ENCODE assay signal across 23 cellular contexts in the genomic region with DNA sequence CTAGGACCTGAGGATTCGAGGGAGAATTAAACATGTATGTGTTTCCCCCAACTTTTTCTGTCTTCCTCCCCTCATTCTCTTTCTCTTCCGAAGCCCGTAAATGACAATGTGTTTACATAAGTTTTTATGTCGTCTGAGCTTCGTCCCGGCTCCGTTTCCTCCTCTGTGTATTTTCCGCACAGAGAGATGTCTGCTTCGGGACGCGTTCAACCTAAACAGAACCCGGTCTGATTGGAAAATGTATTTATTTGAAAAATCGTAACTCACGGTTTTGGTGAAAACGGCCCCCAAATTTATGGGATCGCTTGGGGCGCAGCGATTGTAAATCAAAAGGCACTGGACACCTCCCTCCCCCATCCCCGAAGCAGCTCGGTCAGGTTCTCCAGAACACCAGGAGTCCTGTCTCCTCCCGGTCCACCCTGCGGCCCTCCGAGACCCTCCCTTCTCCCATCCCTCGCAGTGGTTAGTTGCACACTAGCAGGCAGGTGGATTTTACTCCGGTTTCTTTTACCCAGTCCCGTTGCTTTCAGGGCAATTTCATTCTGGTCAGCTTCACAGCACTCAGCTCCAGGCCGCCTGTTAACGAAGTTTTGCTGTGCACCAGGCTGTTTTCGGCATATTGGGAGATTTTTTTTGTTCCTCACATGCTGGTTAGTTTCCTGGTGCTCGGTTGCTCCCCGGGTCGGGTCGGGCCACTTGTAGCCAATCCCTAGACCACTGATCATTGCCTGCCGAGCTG. TPM values are rescaled to one million over a fixed set of nuclear protein-coding genes. Genes with fewer than 3 reads are reported as not detected.
DNase-seq lines count a peak whose midpoint lies in the region; TF ChIP-seq lines count a peak whose summit lies in the region.
"Had no signal": no experiment of that assay in that cellular context is flagged by ENCODE, and none has a peak within 500 bp of the region (broad histone marks: within the 10 kb centered on the region; RNA-seq: fewer than 3 reads in every experiment).

No MANE protein-coding gene starts in this region.

- H4K20me1 ChIP-seq in hepatocyte (ENCODE audit: insufficient read depth, poor library complexity, severe bottlenecking) (no peaks in the 10 kb centered on the region), neural cell (ENCODE audit: insufficient read depth) (no peaks in the 10 kb centered on the region), osteoblast (ENCODE audit: insufficient read depth, low read length) (peaks cover 3% of the 10 kb centered on the region)

- POLR2A ChIA-PET in CD8-positive, alpha-beta memory T cell (lab: Charles Lee), result no interaction called here

- 8% methylated on average over 33 of the region's 34 CpGs for WGBS in hepatocyte (ENCODE audit: low lambda C conversion rate, missing lambda C conversion rate)
- WGBS in stomach, 5 donors, result 6 to 12% (median 8%) methylated on average over 34 of the region's 34 CpGs

- H3K9me3 Mint-ChIP-seq in CD8-positive, alpha-beta memory T cell, result peaks cover 0 to 2% (median 0%) of the 10 kb centered on the region in 5 donors

- CTCF ChIA-PET in CD8-positive, alpha-beta memory T cell (lab: Charles Lee), result interaction anchor here (0.5 to 1.5 kb wide), 3 partner anchors 15 to 81 kb away, joined by 3 to 6 read pairs (median 4); no protein-coding TSS in a partner anchor

- H3K27me3 Mint-ChIP-seq in CD8-positive, alpha-beta memory T cell, result peaks cover 82 to 90% of the 10 kb centered on the region in 2 donors

- no peaks in the 10 kb centered on the region for H3F3A ChIP-seq in neural cell (ENCODE audit: insufficient read depth, low read length, poor library complexity, severe bottlenecking)

- TF ChIP-seq POLR2A in stomach (IDR thresholded peaks at IDR 0.05), result no peak

- TF ChIP-seq EP300 in neural cell (conservative IDR thresholded peaks at IDR 0.05; ENCODE audit: poor library complexity, severe bottlenecking) (no peak), stomach (IDR thresholded peaks at IDR 0.05) (no peak)

- no peak for DNase-seq in CD8-positive, alpha-beta memory T cell
- DNase-seq in hepatocyte (ENCODE audit: low spot score) (no peak), mucosa of gallbladder (ENCODE audit: low spot score) (no peak), osteoblast (ENCODE audit: insufficient read length, low spot score, missing footprints) (no peak), stomach (no peak)
- no peak for DNase-seq in activated CD4-positive, CD25-positive, alpha-beta regulatory T cell (lab: John Stamatoyannopoulos, UW)
- DNase-seq: Calu3; esophagus squamous epithelium; kidney glomerular epithelial cell; NCI-H1694; NCI-H446 treated with DMSO at 0.1 percent for 48 hours; stimulated activated CD4-positive, alpha-beta T cell treated with anti-CD3 and anti-CD28 coated beads, Interleukin-15, amount 100 ng/mL, for 24 hours had no signal

- peak overlapping the region in 4 of 7 donors; percentile 2 to 59 (median 22) for H3K4me3 Mint-ChIP-seq in CD8-positive, alpha-beta memory T cell

- peaks cover 18 to 36% (median 29%) of the 10 kb centered on the region in 3 donors for H3K4me1 Mint-ChIP-seq in CD8-positive, alpha-beta memory T cell

- intact Hi-C loops in stomach (cut with DNase I; ENCODE audit: low total_unique reads), result no loop called here

- H3K4me1 ChIP-seq in CD8-positive, alpha-beta memory T cell (ENCODE audit: insufficient read depth, low read length), result no peaks in the 10 kb centered on the region
- H3K4me1 ChIP-seq in HUES6 (ENCODE audit: control insufficient read depth, insufficient read depth, low read length), result peaks cover 80% of the 10 kb centered on the region
- peaks cover 54% of the 10 kb centered on the region for H3K4me1 ChIP-seq in hepatocyte (ENCODE audit: insufficient read depth)
- no peaks in the 10 kb centered on the region for H3K4me1 ChIP-seq in osteoblast (ENCODE audit: insufficient read depth, low read length)
- peaks cover 5 to 37% (median 22%) of the 10 kb centered on the region in 4 donors for H3K4me1 ChIP-seq in stomach

- H3K4me3 ChIP-seq in CD8-positive, alpha-beta memory T cell (ENCODE audit: low read length), result no peak overlapping the region
- H3K4me3 ChIP-seq in HUES6 (ENCODE audit: low read depth, low read length) (peak overlapping the region; percentile 68), hepatocyte (no peak overlapping the region), neural cell (ENCODE audit: low read length) (no peak overlapping the region), osteoblast (ENCODE audit: insufficient read depth, low read length) (no peak overlapping the region), stomach (no peak overlapping the region)
- H3K4me3 ChIP-seq: cardiac muscle cell, esophagus squamous epithelium, SJSA1 had no signal

- H3K27me3 ChIP-seq in CD8-positive, alpha-beta memory T cell (ENCODE audit: insufficient read depth, low read length, poor library complexity, severe bottlenecking), result peaks cover 72% of the 10 kb centered on the region
- H3K27me3 ChIP-seq in HUES6 (ENCODE audit: control insufficient read depth, insufficient read depth, low read length) (peaks cover 98% of the 10 kb centered on the region), hepatocyte (peaks cover 90% of the 10 kb centered on the region), neural cell (ENCODE audit: insufficient read depth, low read depth, low read length) (peaks cover 98% of the 10 kb centered on the region), osteoblast (ENCODE audit: insufficient read depth, low read length) (peaks cover 95% of the 10 kb centered on the region), stomach (peaks cover 33 to 100% (median 95%) of the 10 kb centered on the region in 3 donors)

- H3K4me2 ChIP-seq in hepatocyte (peak overlapping the region; percentile 66), neural cell (ENCODE audit: low read length) (no peak overlapping the region), osteoblast (ENCODE audit: insufficient read depth, low read length) (no peak overlapping the region)

- H3K9ac ChIP-seq in HUES6 (ENCODE audit: low read length) (peak overlapping the region; percentile 67), neural cell (ENCODE audit: low read length) (no peak overlapping the region)

- H3K36me3 Mint-ChIP-seq in CD8-positive, alpha-beta memory T cell, result no peaks in the 10 kb centered on the region

- H3K36me3 ChIP-seq in CD8-positive, alpha-beta memory T cell (ENCODE audit: insufficient read depth, low read length), result no peaks in the 10 kb centered on the region
- no peaks in the 10 kb centered on the region for H3K36me3 ChIP-seq in HUES6 (ENCODE audit: control insufficient read depth, insufficient read depth, low read length)
- H3K36me3 ChIP-seq in hepatocyte (replicated peaks; ENCODE audit: insufficient read depth, low read depth), result no peaks in the 10 kb centered on the region
- no peaks in the 10 kb centered on the region for H3K36me3 ChIP-seq in neural cell (ENCODE audit: insufficient read depth, low read length)
- H3K36me3 ChIP-seq in osteoblast (ENCODE audit: insufficient read depth, low read length), result no peaks in the 10 kb centered on the region
- H3K36me3 ChIP-seq in stomach, result no peaks in the 10 kb centered on the region
- H3K36me3 ChIP-seq: cardiac muscle cell, esophagus squamous epithelium, SJSA1 had no signal

- H3K27ac Mint-ChIP-seq in CD8-positive, alpha-beta memory T cell, result peak overlapping the region in 1 of 8 donors; percentile 25

- H3K79me2 ChIP-seq in hepatocyte (no peaks in the 10 kb centered on the region), neural cell (replicated peaks; ENCODE audit: insufficient read depth, low read length) (no peaks in the 10 kb centered on the region), osteoblast (ENCODE audit: insufficient read depth, low read length) (no peaks in the 10 kb centered on the region)

- H3K9me2 ChIP-seq in hepatocyte (replicated peaks; ENCODE audit: insufficient read depth) (no peaks in the 10 kb centered on the region), neural cell (ENCODE audit: insufficient read depth, low read length) (no peaks in the 10 kb centered on the region)

- no peak for TF ChIP-seq RAD21 in neural cell (conservative IDR thresholded peaks at IDR 0.05)

- H3K27ac ChIP-seq in CD8-positive, alpha-beta memory T cell (ENCODE audit: low read depth, low read length), result no peak overlapping the region
- H3K27ac ChIP-seq in HUES6 (ENCODE audit: low read depth, low read length), result no peak overlapping the region
- H3K27ac ChIP-seq in hepatocyte, result no peak overlapping the region
- no peak overlapping the region for H3K27ac ChIP-seq in neural cell (ENCODE audit: low read length)
- H3K27ac ChIP-seq in osteoblast (ENCODE audit: low read depth, low read length), result no peak overlapping the region
- H3K27ac ChIP-seq in stomach, result no peak overlapping the region
- H3K27ac ChIP-seq: cardiac muscle cell, esophagus squamous epithelium, SJSA1 had no signal

- H2AFZ ChIP-seq in hepatocyte (no peak overlapping the region), neural cell (ENCODE audit: low read depth, low read length) (no peak overlapping the region), osteoblast (ENCODE audit: low read length) (no peak overlapping the region)

- TF ChIP-seq CTCF in hepatocyte (IDR thresholded peaks at IDR 0.05; ENCODE audit: poor library complexity) (no peak), neural cell (IDR thresholded peaks at IDR 0.05; ENCODE audit: poor library complexity, severe bottlenecking) (no peak), osteoblast (IDR thresholded peaks at IDR 0.05; ENCODE audit: extremely low read depth, low read depth, low read length) (no peak), stomach (IDR thresholded peaks at IDR 0.05) (no peak)

- no peaks in the 10 kb centered on the region for H3K9me3 ChIP-seq in CD8-positive, alpha-beta memory T cell (ENCODE audit: low read length)
- H3K9me3 ChIP-seq in HUES6 (ENCODE audit: control insufficient read depth, insufficient read depth, low read depth, low read length) (no peaks in the 10 kb centered on the region), hepatocyte (ENCODE audit: low read depth) (no peaks in the 10 kb centered on the region), neural cell (ENCODE audit: low read length) (no peaks in the 10 kb centered on the region), osteoblast (ENCODE audit: low read depth, low read length) (no peaks in the 10 kb centered on the region), stomach (no peaks in the 10 kb centered on the region)
- H3K9me3 ChIP-seq: esophagus squamous epithelium, SJSA1 had no signal

RNA-seq across cellular contexts. Expression of a gene that starts 5.8 kb away (rescaled TPM):
- total RNA-seq in CD8-positive, alpha-beta memory T cell, result not detected
- not detected for polyA plus RNA-seq in CD8-positive, alpha-beta memory T cell
- total RNA-seq in hepatocyte (35.6 and 39.2 TPM in 2 replicates), mucosa of gallbladder (2.7 TPM), osteoblast (under 0.01 TPM in 1 of 2 replicates, not detected in the other), stomach (10 to 100 TPM in 1 of 5 donors, not detected in 4; 32.2 TPM)
- polyA plus RNA-seq in hepatocyte (118 and 168 TPM in 2 replicates), neural cell (not detected in 2 replicates), stomach (not detected)
- not detected in 2 replicates for polyA minus RNA-seq in neural cell
- total RNA-seq: Calu3, esophagus squamous epithelium, H4, HT1080, M059J, myocyte, OCI-LY7, pulmonary artery endothelial cell, SJSA1 had no signal
- polyA plus RNA-seq: adipose tissue had no signal

RNA-seq across cellular contexts. Expression of a gene that starts 38.0 kb away (rescaled TPM):
- 10 to 100 TPM; 35.1 to 37.9 TPM for total RNA-seq in CD8-positive, alpha-beta memory T cell
- polyA plus RNA-seq in CD8-positive, alpha-beta memory T cell, result 37.9 TPM
- total RNA-seq in hepatocyte (21.6 and 43.7 TPM in 2 replicates), mucosa of gallbladder (54.7 TPM), osteoblast (32.2 and 36.5 TPM in 2 replicates), stomach (10 to 100 TPM; 15.8 to 51.0 (median 30.3) TPM)
- polyA plus RNA-seq in hepatocyte (39.4 and 45.6 TPM in 2 replicates), neural cell (18.5 and 32.7 TPM in 2 replicates), stomach (10 to 100 TPM; 13.9 to 20.0 (median 14.7) TPM)
- polyA minus RNA-seq in neural cell, result 32.8 and 40.7 TPM in 2 replicates
